In the genomic region with DNA sequence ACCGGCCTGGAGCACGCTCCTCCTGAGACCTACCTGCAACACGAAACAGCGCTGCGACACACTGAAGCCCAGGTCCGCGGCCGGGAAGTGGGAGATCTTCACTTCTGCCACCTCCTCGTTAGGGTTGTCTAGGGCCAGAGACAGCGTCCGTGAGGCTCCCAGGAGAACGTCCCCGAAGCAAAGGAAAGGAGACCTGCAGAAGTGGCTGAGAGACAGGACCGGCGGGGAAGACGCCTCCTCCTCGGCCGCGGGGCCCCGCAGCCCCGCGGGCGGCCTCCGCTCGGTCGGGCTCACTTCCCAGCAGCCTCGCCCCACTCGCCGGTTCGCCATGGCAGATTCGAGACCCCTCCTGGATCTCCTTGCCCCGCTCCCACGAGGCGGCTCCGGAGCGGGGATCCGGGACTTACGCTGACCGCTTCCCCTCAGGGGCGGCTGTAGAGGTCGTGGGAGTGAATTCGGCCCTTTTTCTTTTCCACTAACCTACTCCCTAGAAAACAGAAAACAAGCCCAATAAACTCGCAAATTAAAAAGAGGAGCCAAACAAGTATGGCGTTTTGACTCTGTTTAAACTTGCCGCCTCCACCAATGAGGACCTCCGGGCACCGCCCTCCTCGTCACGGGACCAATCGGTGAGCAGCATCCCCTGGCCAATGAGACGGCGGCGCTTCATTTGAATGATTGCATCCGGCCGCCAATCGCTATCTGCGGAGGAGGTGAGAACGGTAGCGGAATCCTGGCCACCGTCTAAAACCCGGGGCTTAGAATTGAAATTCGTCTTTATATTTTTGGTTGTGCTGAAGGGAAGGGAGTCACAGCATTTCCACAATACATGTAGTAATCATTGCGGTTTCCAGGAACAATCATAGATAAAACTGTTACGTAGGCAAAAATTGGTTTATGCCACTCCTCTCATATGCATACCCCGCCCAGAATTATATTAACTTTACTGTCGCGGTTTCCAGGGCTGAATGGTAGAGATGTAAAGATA, we compare ENCODE assay signal across 8 cellular contexts. TPM values are rescaled to one million over a fixed set of nuclear protein-coding genes. Genes with fewer than 3 reads are reported as not detected.
DNase-seq lines count a peak whose midpoint lies in the region; ATAC-seq and TF ChIP-seq lines count a peak whose summit lies in the region.

A gene with protein sequence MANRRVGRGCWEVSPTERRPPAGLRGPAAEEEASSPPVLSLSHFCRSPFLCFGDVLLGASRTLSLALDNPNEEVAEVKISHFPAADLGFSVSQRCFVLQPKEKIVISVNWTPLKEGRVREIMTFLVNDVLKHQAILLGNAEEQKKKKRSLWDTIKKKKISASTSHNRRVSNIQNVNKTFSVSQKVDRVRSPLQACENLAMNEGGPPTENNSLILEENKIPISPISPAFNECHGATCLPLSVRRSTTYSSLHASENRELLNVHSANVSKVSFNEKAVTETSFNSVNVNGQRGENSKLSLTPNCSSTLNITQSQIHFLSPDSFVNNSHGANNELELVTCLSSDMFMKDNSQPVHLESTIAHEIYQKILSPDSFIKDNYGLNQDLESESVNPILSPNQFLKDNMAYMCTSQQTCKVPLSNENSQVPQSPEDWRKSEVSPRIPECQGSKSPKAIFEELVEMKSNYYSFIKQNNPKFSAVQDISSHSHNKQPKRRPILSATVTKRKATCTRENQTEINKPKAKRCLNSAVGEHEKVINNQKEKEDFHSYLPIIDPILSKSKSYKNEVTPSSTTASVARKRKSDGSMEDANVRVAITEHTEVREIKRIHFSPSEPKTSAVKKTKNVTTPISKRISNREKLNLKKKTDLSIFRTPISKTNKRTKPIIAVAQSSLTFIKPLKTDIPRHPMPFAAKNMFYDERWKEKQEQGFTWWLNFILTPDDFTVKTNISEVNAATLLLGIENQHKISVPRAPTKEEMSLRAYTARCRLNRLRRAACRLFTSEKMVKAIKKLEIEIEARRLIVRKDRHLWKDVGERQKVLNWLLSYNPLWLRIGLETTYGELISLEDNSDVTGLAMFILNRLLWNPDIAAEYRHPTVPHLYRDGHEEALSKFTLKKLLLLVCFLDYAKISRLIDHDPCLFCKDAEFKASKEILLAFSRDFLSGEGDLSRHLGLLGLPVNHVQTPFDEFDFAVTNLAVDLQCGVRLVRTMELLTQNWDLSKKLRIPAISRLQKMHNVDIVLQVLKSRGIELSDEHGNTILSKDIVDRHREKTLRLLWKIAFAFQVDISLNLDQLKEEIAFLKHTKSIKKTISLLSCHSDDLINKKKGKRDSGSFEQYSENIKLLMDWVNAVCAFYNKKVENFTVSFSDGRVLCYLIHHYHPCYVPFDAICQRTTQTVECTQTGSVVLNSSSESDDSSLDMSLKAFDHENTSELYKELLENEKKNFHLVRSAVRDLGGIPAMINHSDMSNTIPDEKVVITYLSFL (N-terminal part only) (minus strand): TSS at position 562 of the 988 bp plus-strand sequence. CDS start 232 bp downstream, at position 330.

- TF ChIP-seq POLR2A in GM15510 (IDR thresholded peaks at IDR 0.05; ENCODE audit: borderline replicate concordance, extremely low read depth, insufficient read length), result peak; percentile 22
- TF ChIP-seq POLR2A in adrenal gland (IDR thresholded peaks at IDR 0.05), result no peak

- TF ChIP-seq CTCF in adrenal gland (IDR thresholded peaks at IDR 0.05), result no peak
- TF ChIP-seq CTCF in heart right ventricle (IDR thresholded peaks at IDR 0.05), result no peak
- no peak for TF ChIP-seq CTCF in upper lobe of right lung (IDR thresholded peaks at IDR 0.05)

- WGBS in adrenal gland, 4 donors, result 0 to 1% (median 1%) methylated on average over 41 to 67 of the region's 67 CpGs
- WGBS in heart right ventricle, 2 donors, result 0% methylated on average over 67 of the region's 67 CpGs

- peak; percentile 97 for ATAC-seq in HG02884 (IDR thresholded peaks at IDR 0.05; ENCODE audit: unreplicated experiment)
- peak; percentile 98 to 100 (median 100) for ATAC-seq in heart right ventricle
- ATAC-seq in upper lobe of right lung, result peak; percentile 100

- H3K4me1 ChIP-seq in adrenal gland (replicated peaks in 1 of 2) (peaks cover 0 to 7% of the 10 kb centered on the region in 2 donors), heart right ventricle (peaks cover 0 to 32% (median 10%) of the 10 kb centered on the region in 9 donors), upper lobe of right lung (no peaks in the 10 kb centered on the region)

- H3K4me3 ChIP-seq in adrenal gland (peak within 1 kb of the TSS; percentile 32 to 69 (median 66)), heart right ventricle (peak within 1 kb of the TSS; percentile 37 to 82 (median 65)), upper lobe of right lung (peak within 1 kb of the TSS; percentile 70)

- DNase-seq in NCI-H146 treated with DMSO at 0.1 percent for 48 hours (lab: John Stamatoyannopoulos, UW; ENCODE audit: unreplicated experiment) (peak; percentile 85), T-helper 1 cell (peak; percentile 88 to 95 (median 91)), adrenal gland (peak; percentile 95 to 97 (median 97)), heart right ventricle (peak; percentile 92 to 94), posterior cingulate gyrus (peak; percentile 84 to 99 (median 94)), upper lobe of right lung (peak; percentile 97)

- H3K9me3 ChIP-seq in adrenal gland (replicated peaks in 1 of 3) (no peaks in the 10 kb centered on the region), heart right ventricle (no peaks in the 10 kb centered on the region), upper lobe of right lung (no peaks in the 10 kb centered on the region)

- no peaks in the 10 kb centered on the region for H3K36me3 ChIP-seq in adrenal gland (replicated peaks in 1 of 2)
- H3K36me3 ChIP-seq in heart right ventricle, result no peaks in the 10 kb centered on the region
- no peaks in the 10 kb centered on the region for H3K36me3 ChIP-seq in upper lobe of right lung

- H3K27me3 ChIP-seq in adrenal gland, result peaks cover 5% of the 10 kb centered on the region
- peaks cover 0 to 12% (median 0%) of the 10 kb centered on the region in 7 donors for H3K27me3 ChIP-seq in heart right ventricle
- no peaks in the 10 kb centered on the region for H3K27me3 ChIP-seq in upper lobe of right lung

- intact Hi-C loops in adrenal gland (cut with DNase I) (no loop called here), heart right ventricle (cut with DNase I) (no loop called here), posterior cingulate gyrus (cut with DNase I) (no loop called here), upper lobe of right lung (cut with DNase I) (no loop called here)

- H3K27ac ChIP-seq in adrenal gland (peak within 1 kb of the TSS in 1 of 5 donors; percentile 70), heart right ventricle (peak within 1 kb of the TSS in 1 of 10 donors; percentile 71), upper lobe of right lung (peak within 1 kb of the TSS; percentile 43)

RNA-seq across cellular contexts. Expression of the gene that starts here (rescaled TPM):
- total RNA-seq in adrenal gland (1 to 10 TPM in 3 of 8 donors, under 1 TPM in 5; 0.25 to 2.1 (median 0.87) TPM), heart right ventricle (1 to 10 TPM in 2 of 10 donors, under 1 TPM in 8; 0.12 to 4.0 (median 0.41) TPM), upper lobe of right lung (0.46 TPM)
- polyA plus RNA-seq in adrenal gland (under 1 TPM; 0.08 to 0.70 (median 0.10) TPM), heart right ventricle (under 1 TPM; 0.04 to 0.22 TPM)

Comparison
In these comparisons a context has a peak if more than half of its experiments do, and no peak if none do; other contexts are left out.
1. Peak in DNase-seq, ATAC-seq, H3K4me3 ChIP-seq and H3K27ac ChIP-seq in upper lobe of right lung; RNA of the gene not detected or under 1 TPM.